25 cellular contexts compared by ENCODE assay signal in the genomic region with DNA sequence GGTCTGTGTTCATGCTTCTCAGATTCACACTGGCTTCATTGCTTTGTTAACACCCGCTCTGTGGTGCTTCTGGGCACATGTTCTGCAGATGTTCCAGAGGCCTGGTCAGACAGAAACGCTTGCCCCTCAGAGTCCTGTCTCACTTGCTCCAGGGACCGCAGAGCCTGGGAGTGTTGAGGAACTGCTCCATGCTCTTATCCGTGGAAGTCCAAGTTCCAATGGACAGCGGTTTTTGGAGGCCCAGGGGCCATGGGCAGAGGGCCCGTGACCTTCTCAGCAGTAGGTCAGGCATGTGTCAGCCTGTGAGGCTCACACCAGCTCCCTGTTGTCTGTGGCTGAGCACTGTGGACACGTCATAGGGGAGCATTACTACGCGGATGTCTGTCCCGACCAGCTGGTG.
"Had no signal": no experiment of that assay in that cellular context is flagged by ENCODE, and none has a peak within 500 bp of the region (broad histone marks: within the 10 kb centered on the region; RNA-seq: fewer than 3 reads in every experiment).

No MANE protein-coding gene starts in this region.

- H3K36me3 Mint-ChIP-seq: activated naive CD4-positive, alpha-beta T cell treated with anti-CD3 and anti-CD28 coated beads, Interleukin-2, amount 10 ng/mL, durations not matched to agents 7 days and 5 days; activated naive CD4-positive, alpha-beta T cell treated with anti-CD3 and anti-CD28 coated beads, Interleukin-2, amount 50 U/mL, for 72 hours; activated naive CD8-positive, alpha-beta T cell treated with anti-CD3 and anti-CD28 coated beads, Interleukin-2, amount 10 ng/mL, durations not matched to agents 7 days and 5 days had no signal

- H3K4me3 ChIP-seq: coronary artery, dorsolateral prefrontal cortex, esophagus squamous epithelium had no signal

- H3K9me3 ChIP-seq: esophagus squamous epithelium had no signal

- H3K36me3 ChIP-seq: brain microvascular endothelial cell, esophagus squamous epithelium had no signal

- H3K4me1 Mint-ChIP-seq: activated CD4-positive, alpha-beta memory T cell treated with anti-CD3 and anti-CD28 coated beads, Interleukin-2, amount 10 ng/mL, durations not matched to agents 7 days and 5 days; activated CD4-positive, alpha-beta T cell treated with anti-CD3 and anti-CD28 coated beads, Interleukin-2, amount 10 ng/mL, durations not matched to agents 7 days and 5 days; activated naive CD4-positive, alpha-beta T cell treated with anti-CD3 and anti-CD28 coated beads, Interleukin-2, amount 10 ng/mL, durations not matched to agents 7 days and 5 days; activated naive CD8-positive, alpha-beta T cell treated with anti-CD3 and anti-CD28 coated beads, Interleukin-2, amount 10 ng/mL, durations not matched to agents 7 days and 5 days; central memory CD8-positive, alpha-beta T cell had no signal

- H3K27ac ChIP-seq: brain microvascular endothelial cell, coronary artery, dorsolateral prefrontal cortex, esophagus squamous epithelium had no signal

- ATAC-seq: activated naive CD4-positive, alpha-beta T cell treated with anti-CD3 and anti-CD28 coated beads, Interleukin-2, amount 50 U/mL, for 72 hours; activated T-cell treated with anti-CD3 and anti-CD28 coated beads, Interleukin-2, amount 50 U/mL, for 72 hours; WTC11 had no signal

- H3K4me3 Mint-ChIP-seq: activated CD4-positive, alpha-beta memory T cell treated with anti-CD3 and anti-CD28 coated beads, Interleukin-2, amount 10 ng/mL, durations not matched to agents 7 days and 5 days; activated CD4-positive, alpha-beta T cell treated with anti-CD3 and anti-CD28 coated beads, Interleukin-2, amount 10 ng/mL, durations not matched to agents 7 days and 5 days; activated naive CD4-positive, alpha-beta T cell treated with anti-CD3 and anti-CD28 coated beads, Interleukin-2, amount 10 ng/mL, durations not matched to agents 7 days and 5 days; activated naive CD8-positive, alpha-beta T cell treated with anti-CD3 and anti-CD28 coated beads, Interleukin-2, amount 10 ng/mL, durations not matched to agents 7 days and 5 days; activated T-cell treated with anti-CD3 and anti-CD28 coated beads, Interleukin-2, amount 50 U/mL, for 24 hours; activated T-cell treated with anti-CD3 and anti-CD28 coated beads, Interleukin-2, amount 50 U/mL, for 72 hours; central memory CD8-positive, alpha-beta T cell; dendritic cell treated with granulocyte-macrophage colony-stimulating factor and Interleukin-4, amounts not matched to agents 40 ng/mL and 50 ng/mL, for 4 days; WTC11 had no signal

- H3K9me3 Mint-ChIP-seq: activated naive CD8-positive, alpha-beta T cell treated with anti-CD3 and anti-CD28 coated beads, Interleukin-2, amount 10 ng/mL, durations not matched to agents 7 days and 5 days; activated T-cell treated with anti-CD3 and anti-CD28 coated beads, Interleukin-2, amount 50 U/mL, for 24 hours had no signal

- H3K27ac Mint-ChIP-seq: activated CD4-positive, alpha-beta memory T cell treated with anti-CD3 and anti-CD28 coated beads, Interleukin-2, amount 10 ng/mL, durations not matched to agents 7 days and 5 days; activated CD4-positive, alpha-beta T cell treated with anti-CD3 and anti-CD28 coated beads, Interleukin-2, amount 10 ng/mL, durations not matched to agents 7 days and 5 days; activated naive CD4-positive, alpha-beta T cell treated with anti-CD3 and anti-CD28 coated beads, Interleukin-2, amount 10 ng/mL, durations not matched to agents 7 days and 5 days; activated naive CD4-positive, alpha-beta T cell treated with anti-CD3 and anti-CD28 coated beads, Interleukin-2, amount 50 U/mL, for 72 hours; activated naive CD8-positive, alpha-beta T cell treated with anti-CD3 and anti-CD28 coated beads, Interleukin-2, amount 10 ng/mL, durations not matched to agents 7 days and 5 days; activated T-cell treated with anti-CD3 and anti-CD28 coated beads, Interleukin-2, amount 50 U/mL, for 24 hours; activated T-cell treated with anti-CD3 and anti-CD28 coated beads, Interleukin-2, amount 50 U/mL, for 72 hours; dendritic cell treated with granulocyte-macrophage colony-stimulating factor and Interleukin-4, amounts not matched to agents 40 ng/mL and 50 ng/mL, for 4 days; WTC11 had no signal

- H3K4me1 ChIP-seq: esophagus squamous epithelium had no signal

- H3K27me3 ChIP-seq: brain microvascular endothelial cell, dorsolateral prefrontal cortex, esophagus squamous epithelium had no signal

- H3K27me3 Mint-ChIP-seq: activated CD4-positive, alpha-beta memory T cell treated with anti-CD3 and anti-CD28 coated beads, Interleukin-2, amount 10 ng/mL, durations not matched to agents 7 days and 5 days; activated CD4-positive, alpha-beta T cell treated with anti-CD3 and anti-CD28 coated beads, Interleukin-2, amount 10 ng/mL, durations not matched to agents 7 days and 5 days; activated naive CD4-positive, alpha-beta T cell treated with anti-CD3 and anti-CD28 coated beads, Interleukin-2, amount 10 ng/mL, durations not matched to agents 7 days and 5 days; activated naive CD8-positive, alpha-beta T cell treated with anti-CD3 and anti-CD28 coated beads, Interleukin-2, amount 10 ng/mL, durations not matched to agents 7 days and 5 days; activated T-cell treated with anti-CD3 and anti-CD28 coated beads, Interleukin-2, amount 50 U/mL, for 24 hours; central memory CD8-positive, alpha-beta T cell; dendritic cell treated with granulocyte-macrophage colony-stimulating factor and Interleukin-4, amounts not matched to agents 40 ng/mL and 50 ng/mL, for 4 days had no signal

- DNase-seq: activated CD4-positive, alpha-beta memory T cell treated with anti-CD3 and anti-CD28 coated beads, Interleukin-2, amount 10 ng/mL, durations not matched to agents 7 days and 5 days; activated CD4-positive, alpha-beta T cell treated with anti-CD3 and anti-CD28 coated beads for 1 hour; activated CD4-positive, alpha-beta T cell treated with anti-CD3 and anti-CD28 coated beads for 4 hours; activated CD4-positive, alpha-beta T cell treated with anti-CD3 and anti-CD28 coated beads, Interleukin-2, amount 10 ng/mL, durations not matched to agents 7 days and 5 days; activated CD4-positive, alpha-beta T cell treated with anti-CD3 and anti-CD28 coated beads, Interleukin-2, amount 50 U/mL, for 4 hours; activated CD8-positive, alpha-beta memory T cell treated with anti-CD3 and anti-CD28 coated beads, Interleukin-2, amount 50 U/mL, for 48 hours; activated gamma-delta T cell; activated naive CD4-positive, alpha-beta T cell; activated naive CD4-positive, alpha-beta T cell treated with anti-CD3 and anti-CD28 coated beads, Interleukin-2, amount 10 ng/mL, durations not matched to agents 7 days and 5 days; activated naive CD8-positive, alpha-beta T cell treated with anti-CD3 and anti-CD28 coated beads, Interleukin-2, amount 10 ng/mL, durations not matched to agents 7 days and 5 days; activated T-cell treated with anti-CD3 and anti-CD28 coated beads for 4 hours; activated T-cell treated with anti-CD3 and anti-CD28 coated beads, Interleukin-2, amount 50 U/mL, for 24 hours; activated T-cell treated with anti-CD3 and anti-CD28 coated beads, Interleukin-2, amount 50 U/mL, for 72 hours; anterior cingulate cortex; brain microvascular endothelial cell; dorsolateral prefrontal cortex; effector memory CD4-positive, alpha-beta T cell; erythroblast; esophagus squamous epithelium; T-helper 2 cell had no signal
